Comparison of ENCODE assay signal across 9 cellular contexts in the genomic region with DNA sequence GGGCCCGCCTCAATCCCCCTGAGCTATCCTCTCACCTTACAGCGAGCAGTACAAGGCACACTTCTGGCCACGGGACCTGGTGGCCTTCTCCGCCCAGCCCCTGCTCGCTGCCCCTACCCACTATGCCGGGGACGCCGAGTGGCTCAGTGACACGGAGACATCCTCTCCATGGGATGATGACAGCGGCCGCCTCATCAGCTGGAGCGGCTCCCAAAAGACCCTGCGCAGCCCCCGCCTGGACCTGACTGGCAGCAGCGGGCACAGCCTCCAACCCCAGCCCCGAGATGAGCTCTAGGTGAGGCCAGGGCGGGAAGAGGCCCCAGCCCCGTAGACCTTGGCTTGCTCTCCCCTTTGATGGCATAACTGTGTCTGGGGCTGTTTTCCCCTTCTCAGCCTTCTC.
"Had no signal": no experiment of that assay in that cellular context is flagged by ENCODE, and none has a peak within 500 bp of the region (broad histone marks: within the 10 kb centered on the region; RNA-seq: fewer than 3 reads in every experiment).

No MANE protein-coding gene starts in this region.

- H3K36me3 Mint-ChIP-seq: IgD-negative memory B cell had no signal

- H2AFZ ChIP-seq: GM23248 had no signal

- H3K4me3 Mint-ChIP-seq: HFFc6, IgD-negative memory B cell had no signal

- H3K27ac ChIP-seq: GM23248, HL-60 had no signal

- H3K4me3 ChIP-seq: GM23248, HAP-1 had no signal

- ATAC-seq: HCT116, HepG2 had no signal

- DNase-seq: GM23248, GOT3, H7, HFFc6 had no signal

- FAIRE-seq: HepG2 had no signal

- H3K27me3 Mint-ChIP-seq: IgD-negative memory B cell had no signal

- H3K27ac Mint-ChIP-seq: HFFc6, IgD-negative memory B cell had no signal

- H3K9ac ChIP-seq: GM23248 had no signal

- H3K9me3 ChIP-seq: HAP-1 had no signal

- H3K9me3 Mint-ChIP-seq: HFFc6, IgD-negative memory B cell had no signal
